In genomic region chr3:414063-414462, GRCh38 we compare ENCODE assay signal across 9 cellular contexts.
DNase-seq lines count a peak whose midpoint lies in the region; ATAC-seq and TF ChIP-seq lines count a peak whose summit lies in the region.
"Had no signal": no experiment of that assay in that cellular context is flagged by ENCODE, and none has a peak within 500 bp of the region (broad histone marks: within the 10 kb centered on the region; RNA-seq: fewer than 3 reads in every experiment).

No MANE protein-coding gene starts in this region.

- no peaks in the 10 kb centered on the region for H3K36me3 Mint-ChIP-seq in nephron (ENCODE audit: low read depth)

- peaks cover 10% of the 10 kb centered on the region for H3K27me3 Mint-ChIP-seq in nephron (ENCODE audit: low read depth)

- H3K4me3 Mint-ChIP-seq in nephron: no peak overlapping the region

- peak; percentile 34 for DNase-seq in DMS53 (lab: John Stamatoyannopoulos, UW)
- DNase-seq in DMS53 treated with DMSO at 0.1 percent for 48 hours (lab: John Stamatoyannopoulos, UW; ENCODE audit: unreplicated experiment): no peak
- peak; percentile 1 for DNase-seq in HuH-7 (ENCODE audit: low spot score)
- DNase-seq in adrenal gland: no peak
- DNase-seq in stimulated activated CD4-positive, alpha-beta T cell treated with anti-CD3 and anti-CD28 coated beads, Interleukin-2, amount 100 ng/mL, for 48 hours: no peak
- DNase-seq in GM19238 (ENCODE audit: insufficient read length, low spot score): no peak
- DNase-seq: 8988T had no signal

- no peaks in the 10 kb centered on the region for H3K27me3 ChIP-seq in adrenal gland

- no peak overlapping the region for H3K4me3 ChIP-seq in adrenal gland

- H3K27ac Mint-ChIP-seq in nephron: no peak overlapping the region

- H3K27ac ChIP-seq in adrenal gland: no peak overlapping the region

- no peaks in the 10 kb centered on the region for H3K9me3 ChIP-seq in adrenal gland (replicated peaks in 1 of 3)

- no peaks in the 10 kb centered on the region for H3K36me3 ChIP-seq in adrenal gland (replicated peaks in 1 of 2)

- peaks cover 8% of the 10 kb centered on the region for H3K4me1 Mint-ChIP-seq in nephron

- TF ChIP-seq CTCF in adrenal gland (IDR thresholded peaks at IDR 0.05) (peak in 4 of 6 experiments; percentile 3 to 43 (median 21)), nephron (IDR thresholded peaks at IDR 0.05; ENCODE audit: unreplicated experiment in 3 of 3) (peak; percentile 17 to 70 (median 37))

- intact Hi-C loops in adrenal gland (cut with DNase I): no loop called here

- no peak for TF ChIP-seq POLR2A in adrenal gland (IDR thresholded peaks at IDR 0.05)

- no peaks in the 10 kb centered on the region for H3K4me1 ChIP-seq in adrenal gland (replicated peaks in 1 of 2)

- ATAC-seq in GM18520 (IDR thresholded peaks at IDR 0.05; ENCODE audit: unreplicated experiment): no peak

- no peaks in the 10 kb centered on the region for H3K9me3 Mint-ChIP-seq in nephron

Comparison
In these comparisons a context has a peak if more than half of its experiments do, and no peak if none do; other contexts are left out.
1. DNase-seq: peak in DMS53 (single experiment) and HuH-7 (single experiment); none in DMS53 treated with DMSO at 0.1 percent for 48 hours (single experiment), adrenal gland (0 of 7), stimulated activated CD4-positive, alpha-beta T cell treated with anti-CD3 and anti-CD28 coated beads, Interleukin-2, amount 100 ng/mL, for 48 hours (0 of 2) and GM19238 (single experiment).